In genomic region chr7:138004046-138004445, GRCh38 we compare ENCODE assay signal across 19 cellular contexts.
"Had no signal": no experiment of that assay in that cellular context is flagged by ENCODE, and none has a peak within 500 bp of the region (broad histone marks: within the 10 kb centered on the region; RNA-seq: fewer than 3 reads in every experiment).

No MANE protein-coding gene starts in this region.

- H3K27me3 ChIP-seq: brain microvascular endothelial cell, dorsolateral prefrontal cortex, transverse colon had no signal

- H3K36me3 ChIP-seq: lower lobe of right lung, transverse colon had no signal

- H3K9me3 ChIP-seq: lower lobe of right lung, transverse colon had no signal

- H3K27me3 Mint-ChIP-seq: activated T-helper 17 cell treated with anti-CD3 and anti-CD28 coated beads, Interleukin-2, amount 50 U/mL, for 72 hours; T-cell had no signal

- ATAC-seq: activated T-helper 17 cell treated with anti-CD3 and anti-CD28 coated beads, Interleukin-2, amount 50 U/mL, for 72 hours; left cardiac atrium; lower lobe of right lung; T-cell had no signal

- H3K9me3 Mint-ChIP-seq: activated T-helper 17 cell treated with anti-CD3 and anti-CD28 coated beads, Interleukin-2, amount 50 U/mL, for 72 hours; endodermal cell; T-cell had no signal

- H3K4me3 Mint-ChIP-seq: activated T-helper 17 cell treated with anti-CD3 and anti-CD28 coated beads, Interleukin-2, amount 50 U/mL, for 72 hours; endodermal cell had no signal

- H3K27ac Mint-ChIP-seq: activated T-helper 17 cell treated with anti-CD3 and anti-CD28 coated beads, Interleukin-2, amount 50 U/mL, for 72 hours; endodermal cell had no signal

- DNase-seq: activated CD4-positive, alpha-beta T cell treated with anti-CD3 and anti-CD28 coated beads for 1 hour; activated CD4-positive, alpha-beta T cell treated with anti-CD3 and anti-CD28 coated beads, Interleukin-2, amount 50 U/mL, for 48 hours; activated naive CD4-positive, alpha-beta T cell treated with Interleukin-2 at 50 U/mL for 16 hours; anterior cingulate cortex; brain microvascular endothelial cell; dorsolateral prefrontal cortex; endodermal cell; erythroblast; left cardiac atrium; lower lobe of right lung; nucleus accumbens; stimulated activated CD4-positive, alpha-beta T cell treated with anti-CD3 and anti-CD28 coated beads, Interleukin-15, amount 100 ng/mL, for 24 hours; stimulated activated CD4-positive, alpha-beta T cell treated with anti-CD3 and anti-CD28 coated beads, Interleukin-4, amount 100 ng/mL, for 1 hour; stimulated activated naive CD4-positive, alpha-beta T cell; substantia nigra; T-cell; T1000; transverse colon had no signal

- H3K4me3 ChIP-seq: dorsolateral prefrontal cortex, lower lobe of right lung, transverse colon had no signal
